14 cellular contexts compared by ENCODE assay signal in genomic region chr9:126763130-126763764, GRCh38. TPM values are rescaled to one million over a fixed set of nuclear protein-coding genes. Genes with fewer than 3 reads are reported as not detected.
DNase-seq lines count a peak whose midpoint lies in the region; ATAC-seq and TF ChIP-seq lines count a peak whose summit lies in the region.
"Had no signal": no experiment of that assay in that cellular context is flagged by ENCODE, and none has a peak within 500 bp of the region (broad histone marks: within the 10 kb centered on the region; RNA-seq: fewer than 3 reads in every experiment).

No MANE protein-coding gene starts in this region.

- 0 out of 2 replicates have a peak, but pooled peaks cover 7% of the 10 kb centered on the region for H3K9me3 Mint-ChIP-seq in WTC11

- DNase-seq in NCI-H82 (lab: John Stamatoyannopoulos, UW) = peak; percentile 54
- no peak for DNase-seq in NCI-H82 treated with DMSO at 0.1 percent for 48 hours (lab: John Stamatoyannopoulos, UW; ENCODE audit: unreplicated experiment)
- DNase-seq in Karpas-422 = peak; percentile 66
- DNase-seq in WTC11 (ENCODE audit: low spot score) = no peak
- no peak for DNase-seq in mucosa of descending colon
- no peak for DNase-seq in Right ventricle myocardium inferior (ENCODE audit: missing footprints)
- DNase-seq in NCI-H226 = no peak
- DNase-seq in GM10266 (ENCODE audit: extremely low spot score) = no peak
- DNase-seq: DMS 273 treated with DMSO at 0.1 percent for 48 hours; Kasumi-1; SHP77; stimulated activated CD4-positive, alpha-beta T cell treated with anti-CD3 and anti-CD28 coated beads, Interleukin-4, amount 100 ng/mL, for 1 hour; stimulated activated naive B cell treated with anti-CD40 and anti-IgM and Interleukin-4, amounts not matched to agents 10 μg/mL and 1 μg/mL and 100 μg/mL, for 72 hours had no signal

- no peak overlapping the region for H3K27ac Mint-ChIP-seq in WTC11
- H3K27ac Mint-ChIP-seq: stimulated activated naive B cell treated with anti-CD40 and anti-IgM and Interleukin-4, amounts not matched to agents 10 μg/mL and 1 μg/mL and 100 μg/mL, for 72 hours had no signal

- H4K20me1 ChIP-seq in Karpas-422 (ENCODE audit: insufficient read depth, low read depth, low read length) = no peaks in the 10 kb centered on the region

- H3K36me3 Mint-ChIP-seq in WTC11 = no peaks in the 10 kb centered on the region
- H3K36me3 Mint-ChIP-seq: stimulated activated naive B cell treated with anti-CD40 and anti-IgM and Interleukin-4, amounts not matched to agents 10 μg/mL and 1 μg/mL and 100 μg/mL, for 72 hours had no signal

- no peak overlapping the region for H3K27ac ChIP-seq in Karpas-422 (ENCODE audit: low read length)
- H3K27ac ChIP-seq: VCaP had no signal

- no peak overlapping the region for H3K4me2 ChIP-seq in Karpas-422 (ENCODE audit: low read depth, low read length, poor library complexity, severe bottlenecking)

- H3K9me2 ChIP-seq in Karpas-422 (replicated peaks; ENCODE audit: insufficient read depth, low read length) = no peaks in the 10 kb centered on the region

- no peak overlapping the region for H3K4me3 Mint-ChIP-seq in WTC11
- H3K4me3 Mint-ChIP-seq: stimulated activated naive B cell treated with anti-CD40 and anti-IgM and Interleukin-4, amounts not matched to agents 10 μg/mL and 1 μg/mL and 100 μg/mL, for 72 hours had no signal

- CTCF ChIA-PET in WTC11 (lab: Charles Lee) = interaction anchor here (1.1 to 6.3 kb wide), 4 partner anchors 10 to 208 kb away, joined by 4 to 40 read pairs (median 8); no protein-coding TSS in a partner anchor

- H3K4me1 ChIP-seq in Karpas-422 (ENCODE audit: low read length) (no peaks in the 10 kb centered on the region), mucosa of descending colon (ENCODE audit: low read depth) (no peaks in the 10 kb centered on the region)

- peaks cover 6% of the 10 kb centered on the region; the same call in 1 of the 2 replicates for H3K27me3 Mint-ChIP-seq in WTC11 (ENCODE audit: low read depth)

- no peaks in the 10 kb centered on the region for H3K36me3 ChIP-seq in Karpas-422 (ENCODE audit: insufficient read depth, low read length)
- no peaks in the 10 kb centered on the region for H3K36me3 ChIP-seq in mucosa of descending colon (ENCODE audit: low read depth)

- no peak overlapping the region for H3K9ac ChIP-seq in Karpas-422 (ENCODE audit: low read length)

- ATAC-seq in WTC11 = peak; percentile 90
- ATAC-seq in mucosa of descending colon = peak; percentile 42
- no peak for ATAC-seq in Right ventricle myocardium inferior

- H2AFZ ChIP-seq in Karpas-422 (ENCODE audit: low read length) = no peak overlapping the region

- no peaks in the 10 kb centered on the region for H3K27me3 ChIP-seq in Karpas-422 (ENCODE audit: low read length)

- POLR2A ChIA-PET in WTC11 (lab: Charles Lee) = no interaction called here

- intact Hi-C loops in mucosa of descending colon (cut with DNase I, micrococcal nuclease) (no loop called here), Right ventricle myocardium inferior (cut with DNase I) (no loop called here)

- TF ChIP-seq CTCF in WTC11 (IDR thresholded peaks at IDR 0.05) (no peak), mucosa of descending colon (IDR thresholded peaks at IDR 0.05) (no peak), GM10266 (IDR thresholded peaks at IDR 0.05; ENCODE audit: control insufficient read depth, insufficient read depth, low read depth, missing control alignments) (no peak)

- H3K9me3 ChIP-seq in Karpas-422 (ENCODE audit: low read length) (no peaks in the 10 kb centered on the region), mucosa of descending colon (no peaks in the 10 kb centered on the region)

- H3K79me2 ChIP-seq in Karpas-422 (ENCODE audit: low read length) = no peaks in the 10 kb centered on the region

- no peaks in the 10 kb centered on the region for H3K4me1 Mint-ChIP-seq in WTC11
- H3K4me1 Mint-ChIP-seq: stimulated activated naive B cell treated with anti-CD40 and anti-IgM and Interleukin-4, amounts not matched to agents 10 μg/mL and 1 μg/mL and 100 μg/mL, for 72 hours had no signal

- H3K4me3 ChIP-seq in Karpas-422 (ENCODE audit: low read length) (no peak overlapping the region), mucosa of descending colon (no peak overlapping the region)

TF ChIP-seq in WTC11, 78 proteins besides CTCF, POLR2A, EP300 and RAD21 (continues in another document):
- TF ChIP-seq JUN (CRISPR knock-in tag; IDR thresholded peaks at IDR 0.05) (no peak), ATF6 (CRISPR knock-in tag; IDR thresholded peaks at IDR 0.05) (no peak), CDX4 (CRISPR knock-in tag; IDR thresholded peaks at IDR 0.05; ENCODE audit: borderline replicate concordance) (no peak), FOXP1 (CRISPR knock-in tag; IDR thresholded peaks at IDR 0.05; ENCODE audit: borderline replicate concordance) (no peak), NFYB (CRISPR knock-in tag; conservative IDR thresholded peaks at IDR 0.05; ENCODE audit: low read depth) (peak; percentile 60), USF2 (CRISPR knock-in tag; IDR thresholded peaks at IDR 0.05) (peak; percentile 70), MXD4 (CRISPR knock-in tag; IDR thresholded peaks at IDR 0.05; ENCODE audit: borderline replicate concordance) (no peak), ZNF232 (CRISPR knock-in tag; IDR thresholded peaks at IDR 0.05) (no peak), NR1H2 (CRISPR knock-in tag; IDR thresholded peaks at IDR 0.05) (no peak), AR (CRISPR knock-in tag; IDR thresholded peaks at IDR 0.05) (no peak), SMAD3 (CRISPR knock-in tag; IDR thresholded peaks at IDR 0.05; ENCODE audit: borderline replicate concordance) (no peak), ZSCAN18 (CRISPR knock-in tag; IDR thresholded peaks at IDR 0.05) (no peak), ETV6 (CRISPR knock-in tag; IDR thresholded peaks at IDR 0.05) (no peak), NR2C2 (CRISPR knock-in tag; IDR thresholded peaks at IDR 0.05) (no peak)

RNA-seq across cellular contexts. Expression of gene ZBTB43, which starts 41.6 kb away (rescaled TPM):
- total RNA-seq in Karpas-422 (2014; rRNA removed; shearing (Covaris generic); ENCODE audit: low replicate concordance) = 6.4 and 6.5 TPM in 2 replicates
- total RNA-seq in WTC11 (2021) (13.6 to 23.8 TPM (median 14.7 TPM) in 3 replicates), mucosa of descending colon (10 to 100 TPM; 18.8 to 24.0 (median 21.7) TPM), Right ventricle myocardium inferior (35.1 TPM)

Comparison
In these comparisons a context has a peak if more than half of its experiments do, and no peak if none do; other contexts are left out.
1. DNase-seq: peak in NCI-H82 (single experiment) and Karpas-422 (single experiment); none in NCI-H82 treated with DMSO at 0.1 percent for 48 hours (single experiment), WTC11 (single experiment), mucosa of descending colon (0 of 3), Right ventricle myocardium inferior (single experiment), NCI-H226 (single experiment) and GM10266 (single experiment).